ENCODE assay signal across 26 cellular contexts in the genomic region with DNA sequence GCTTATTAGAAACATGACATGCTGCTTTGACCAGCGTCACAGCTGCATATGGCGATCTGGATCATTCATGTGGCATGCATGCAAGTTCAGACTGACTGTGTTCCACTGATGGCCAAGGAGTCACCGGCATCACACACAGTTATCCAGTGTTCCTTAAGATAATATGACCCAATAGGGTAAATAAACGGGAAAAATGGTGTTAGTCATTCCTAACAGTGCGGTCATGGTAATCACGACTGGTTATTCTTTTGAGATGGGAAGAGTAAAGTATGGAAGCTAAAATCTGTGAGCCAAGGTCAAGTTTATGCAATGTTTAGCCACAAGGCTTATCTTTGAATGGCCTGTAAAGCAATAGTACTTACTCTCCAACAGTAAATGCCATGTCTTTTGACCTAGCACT. TPM values are rescaled to one million over a fixed set of nuclear protein-coding genes. Genes with fewer than 3 reads are reported as not detected.
DNase-seq lines count a peak whose midpoint lies in the region; ATAC-seq, FAIRE-seq and TF ChIP-seq lines count a peak whose summit lies in the region.
"Had no signal": no experiment of that assay in that cellular context is flagged by ENCODE, and none has a peak within 500 bp of the region (broad histone marks: within the 10 kb centered on the region; RNA-seq: fewer than 3 reads in every experiment).

No MANE protein-coding gene starts in this region.

- CTCF ChIA-PET in PC-3 (lab: Charles Lee) = no interaction called here

- no peaks in the 10 kb centered on the region for H3K9me3 ChIP-seq in PC-3 (ENCODE audit: low read length)
- H3K9me3 ChIP-seq in effector memory CD4-positive, alpha-beta T cell (ENCODE audit: control insufficient read depth, low read length) = no peaks in the 10 kb centered on the region
- H3K9me3 ChIP-seq: BE2C, MG63 had no signal

- BruUV-seq in PC-3 (replicated peaks; lab: Mats Ljungman, UMichigan) = no TSS peak

- H3K9me2 ChIP-seq in PC-3 (replicated peaks; ENCODE audit: low read length) = no peaks in the 10 kb centered on the region

- H3K4me1 ChIP-seq in PC-3 (ENCODE audit: insufficient read depth, low read length) = peaks cover 5% of the 10 kb centered on the region; the same call in 1 of the 2 replicates
- H3K4me1 ChIP-seq in effector memory CD4-positive, alpha-beta T cell (ENCODE audit: control insufficient read depth, insufficient read depth, low read length, poor library complexity, severe bottlenecking) = no peaks in the 10 kb centered on the region
- H3K4me1 ChIP-seq: BE2C had no signal

- H2AFZ ChIP-seq in PC-3 (ENCODE audit: low read length) = no peak overlapping the region

- TF ChIP-seq CTCF in PC-3 (conservative IDR thresholded peaks at IDR 0.05; ENCODE audit: low read depth, low read length) (no peak), fibroblast of pulmonary artery (IDR thresholded peaks at IDR 0.05; ENCODE audit: low read length, missing control alignments) (no peak)

- no peaks in the 10 kb centered on the region for H4K20me1 ChIP-seq in PC-3 (ENCODE audit: low read length)

- FAIRE-seq in GM12891 (lab: Jason Lieb, UNC) = peak; percentile 47
- FAIRE-seq: G401.6, GM19239, HTR-8/SVneo had no signal

- no peak overlapping the region for H3K27ac ChIP-seq in PC-3 (ENCODE audit: low read length)
- no peak overlapping the region for H3K27ac ChIP-seq in effector memory CD4-positive, alpha-beta T cell (ENCODE audit: insufficient read depth, low read length, poor library complexity, severe bottlenecking)

- peak; percentile 18; the same call in 1 of the 2 replicates for ATAC-seq in PC-3
- ATAC-seq: Right ventricle myocardium inferior, T-cell had no signal

- POLR2A ChIA-PET in PC-3 (lab: Charles Lee; ENCODE audit: unreplicated experiment) = no interaction called here

- H3K4me2 ChIP-seq in PC-3 (ENCODE audit: low read length) = no peak overlapping the region

- H3K4me3 ChIP-seq in PC-3 (ENCODE audit: low read length) = no peak overlapping the region
- H3K4me3 ChIP-seq in fibroblast of pulmonary artery (replicated peaks; ENCODE audit: low read depth, low read length) = no peak overlapping the region
- H3K4me3 ChIP-seq in effector memory CD4-positive, alpha-beta T cell (ENCODE audit: insufficient read depth, low read depth, low read length, poor library complexity, severe bottlenecking) = no peak overlapping the region
- H3K4me3 ChIP-seq: MG63 had no signal

- no peak for TF ChIP-seq POLR2A in GM12891 (IDR thresholded peaks at IDR 0.05; ENCODE audit: low read depth, low read length)

- H3K9ac ChIP-seq in PC-3 (ENCODE audit: low read length) = no peak overlapping the region

- no peaks in the 10 kb centered on the region for H3K27me3 ChIP-seq in PC-3 (ENCODE audit: low read length)
- H3K27me3 ChIP-seq in effector memory CD4-positive, alpha-beta T cell (replicated peaks; ENCODE audit: control insufficient read depth, insufficient read depth, low read length, poor library complexity, severe bottlenecking) = no peaks in the 10 kb centered on the region
- H3K27me3 ChIP-seq: BE2C, MG63 had no signal

- no peaks in the 10 kb centered on the region for H3K79me2 ChIP-seq in PC-3 (ENCODE audit: low read length)

- peaks cover 11% of the 10 kb centered on the region for H3F3A ChIP-seq in PC-3 (ENCODE audit: low read length, unreplicated experiment)

- intact Hi-C loops in PC-3 (cut with micrococcal nuclease) = no loop called here

- DNase-seq in GM12891 (ENCODE audit: insufficient read length, low spot score) = no peak
- DNase-seq in PC-3 = peak; percentile 37
- peak; percentile 10 for DNase-seq in fibroblast of pulmonary artery (ENCODE audit: low read depth)
- DNase-seq in SIG-M5 treated with dmso at 0.1 percent for 504 hours (lab: John Stamatoyannopoulos, UW; ENCODE audit: unreplicated experiment) = no peak
- DNase-seq in effector memory CD4-positive, alpha-beta T cell = no peak
- no peak for DNase-seq in hippocampal formation (lab: John Stamatoyannopoulos, UW)
- no peak for DNase-seq in GM19238 (ENCODE audit: insufficient read length, low spot score)
- DNase-seq: BE2C, DMS153, DND-41, H7, KBM-7, MG63, NCI-H1105 treated with DMSO at 0.1 percent for 48 hours, NCI-H146, NCI-H1930, NCI-H2107, NCI-H446, NCI-H524 treated with DMSO at 0.1 percent for 48 hours, NCI-H774, T-cell had no signal

- H3K36me3 ChIP-seq in PC-3 (ENCODE audit: low read depth, low read length) = no peaks in the 10 kb centered on the region
- H3K36me3 ChIP-seq in effector memory CD4-positive, alpha-beta T cell (ENCODE audit: control insufficient read depth, insufficient read depth, low read length) = no peaks in the 10 kb centered on the region
- H3K36me3 ChIP-seq: BE2C, MG63 had no signal

TF ChIP-seq in GM12891, 5 proteins besides CTCF, POLR2A, EP300 and RAD21:
- TF ChIP-seq TAF1 (IDR thresholded peaks at IDR 0.05; ENCODE audit: low read depth, low read length) = no peak
- TF ChIP-seq POU2F2 (IDR thresholded peaks at IDR 0.05; ENCODE audit: low read depth, low read length) = no peak
- TF ChIP-seq PAX5 (IDR thresholded peaks at IDR 0.05; ENCODE audit: insufficient read depth, low read length, severe bottlenecking) = no peak
- TF ChIP-seq POLR2AphosphoS5 (IDR thresholded peaks at IDR 0.05; ENCODE audit: low read depth, low read length) = no peak
- no peak for TF ChIP-seq SPI1 (IDR thresholded peaks at IDR 0.05; ENCODE audit: low read depth, low read length)

RNA-seq across cellular contexts. Expression of a gene that starts 29.3 kb away (rescaled TPM):
- polyA plus RNA-seq in GM12891 (2012; ENCODE audit: low read depth, missing spikeins) = 0.30 TPM
- not detected in 2 replicates for total RNA-seq in PC-3 (2014; rRNA removed)
- polyA plus RNA-seq: CD14-positive monocyte had no signal

Comparison
In these comparisons a context has a peak if more than half of its experiments do, and no peak if none do; other contexts are left out.
1. DNase-seq: peak in PC-3 (single experiment) and fibroblast of pulmonary artery (single experiment); none in GM12891 (single experiment), SIG-M5 treated with dmso at 0.1 percent for 504 hours (single experiment), effector memory CD4-positive, alpha-beta T cell (0 of 3), hippocampal formation (0 of 2) and GM19238 (single experiment).